34 cellular contexts compared by ENCODE assay signal in the genomic region with DNA sequence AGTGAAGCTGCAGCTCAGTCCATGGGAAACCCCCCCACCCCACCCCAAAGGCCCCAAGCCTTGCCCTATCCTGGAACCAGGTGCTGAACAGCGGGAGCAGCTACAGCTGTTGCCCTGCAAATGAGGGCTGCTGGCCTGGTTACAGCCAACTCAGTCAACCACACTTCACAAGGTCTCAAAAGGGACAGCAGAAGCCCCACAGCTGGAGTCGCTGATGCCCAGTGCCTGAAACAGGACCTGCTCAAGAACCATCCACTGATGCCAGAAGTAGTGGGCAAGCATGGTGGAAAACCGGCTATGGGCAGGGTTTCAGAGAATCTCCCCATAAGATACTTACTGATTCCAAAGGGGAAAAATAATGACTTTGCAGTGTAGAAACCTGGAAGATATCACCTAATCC.
"Had no signal": no experiment of that assay in that cellular context is flagged by ENCODE, and none has a peak within 500 bp of the region (broad histone marks: within the 10 kb centered on the region; RNA-seq: fewer than 3 reads in every experiment).

No MANE protein-coding gene starts in this region.

- DNase-seq: Karpas-422, Kasumi-1, KG1, MG63, MM.1S, MV-4-11, NCI-H1048, NCI-H1092, NCI-H1092 treated with DMSO at 0.1 percent for 48 hours, NCI-H1105, NCI-H1105 treated with DMSO at 0.1 percent for 48 hours, NCI-H1417, NCI-H1417 treated with DMSO at 0.1 percent for 48 hours, NCI-H1436, NCI-H1436 treated with DMSO at 0.1 percent for 48 hours, NCI-H146, NCI-H1694, NCI-H1694 treated with DMSO at 0.1 percent for 48 hours, NCI-H187, NCI-H187 treated with DMSO at 0.1 percent for 48 hours, NCI-H1930, NCI-H2029, NCI-H2029 treated with DMSO at 0.1 percent for 48 hours, NCI-H2081, NCI-H2081 treated with DMSO at 0.1 percent for 48 hours, NCI-H2107, NCI-H2171, NCI-H2171 treated with DMSO at 0.1 percent for 48 hours, NCI-H2227 treated with DMSO at 0.1 percent for 48 hours, NCI-H226, NCI-H345, NCI-H446, NCI-H446 treated with DMSO at 0.1 percent for 48 hours, NCI-H510A had no signal
